ENCODE assay signal across 22 cellular contexts in the genomic region with DNA sequence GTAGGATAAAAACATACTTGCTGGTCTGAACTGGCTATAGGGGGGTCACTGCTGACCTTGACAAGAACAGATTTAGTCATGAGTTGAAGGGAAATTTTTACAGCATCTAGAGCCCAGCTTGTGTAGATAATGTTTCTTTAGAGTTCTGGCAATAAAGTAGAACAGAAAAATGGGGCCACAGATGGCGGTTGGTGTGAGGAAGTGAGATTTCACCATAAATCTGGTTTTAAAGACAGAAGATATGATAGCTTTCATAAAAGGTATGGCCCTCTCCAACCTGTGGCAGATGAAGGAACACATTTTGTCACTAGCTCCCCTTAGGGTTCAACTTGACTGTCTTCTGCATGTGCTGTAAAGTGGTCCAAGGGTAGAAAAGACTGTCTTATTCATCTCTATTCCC. TPM values are rescaled to one million over a fixed set of nuclear protein-coding genes. Genes with fewer than 3 reads are reported as not detected.
DNase-seq lines count a peak whose midpoint lies in the region; ATAC-seq and TF ChIP-seq lines count a peak whose summit lies in the region.
"Had no signal": no experiment of that assay in that cellular context is flagged by ENCODE, and none has a peak within 500 bp of the region (broad histone marks: within the 10 kb centered on the region; RNA-seq: fewer than 3 reads in every experiment).

No MANE protein-coding gene starts in this region.

- H3K36me3 Mint-ChIP-seq in activated T-cell treated with anti-CD3 and anti-CD28 coated beads, Interleukin-2, amount 50 U/mL, for 24 hours (ENCODE audit: low read depth) = peaks cover 81% of the 10 kb centered on the region
- H3K36me3 Mint-ChIP-seq in progenitor cell of endocrine pancreas (ENCODE audit: insufficient read depth) = peaks cover 25% of the 10 kb centered on the region
- H3K36me3 Mint-ChIP-seq in type B pancreatic cell = peaks cover 23% of the 10 kb centered on the region

- intact Hi-C loops in IMR-90 (cut with micrococcal nuclease) = no loop called here

- H3K79me1 ChIP-seq in IMR-90 (ENCODE audit: low read depth in 1 of 2, low read length in 2 of 2) = peaks cover 49 to 74% of the 10 kb centered on the region in 2 experiments

- peaks cover 35% of the 10 kb centered on the region for H3K36me3 ChIP-seq in IMR-90 (ENCODE audit: control insufficient read depth, insufficient read depth, low read length)
- peaks cover 55% of the 10 kb centered on the region for H3K36me3 ChIP-seq in OCI-LY3 (replicated peaks; ENCODE audit: low read depth, low read length)
- H3K36me3 ChIP-seq in HAP-1 (replicated peaks) = peaks cover 70% of the 10 kb centered on the region

- no peak overlapping the region for H3K4ac ChIP-seq in IMR-90 (ENCODE audit: low read depth, low read length)

- H3K4me1 Mint-ChIP-seq in activated T-cell treated with anti-CD3 and anti-CD28 coated beads, Interleukin-2, amount 50 U/mL, for 24 hours (ENCODE audit: low read depth) = peaks cover 4% of the 10 kb centered on the region
- H3K4me1 Mint-ChIP-seq in progenitor cell of endocrine pancreas (ENCODE audit: low read depth) = no peaks in the 10 kb centered on the region
- H3K4me1 Mint-ChIP-seq in type B pancreatic cell (ENCODE audit: unreplicated experiment) = no peaks in the 10 kb centered on the region

- POLR2A ChIA-PET in IMR-90 (lab: Charles Lee; ENCODE audit: unreplicated experiment) = no interaction called here

- no peak overlapping the region for H2BK120ac ChIP-seq in IMR-90 (ENCODE audit: low read depth, low read length)

- H2BK5ac ChIP-seq in IMR-90 (ENCODE audit: low read depth, low read length, poor library complexity, severe bottlenecking) = peak overlapping the region; percentile 25

- no peak for TF ChIP-seq CTCF in IMR-90 (conservative IDR thresholded peaks at IDR 0.05; ENCODE audit: low read depth, low read length)
- no peak for TF ChIP-seq CTCF in OCI-LY3 (IDR thresholded peaks at IDR 0.05; ENCODE audit: low read depth, low read length)
- no peak for TF ChIP-seq CTCF in progenitor cell of endocrine pancreas (IDR thresholded peaks at IDR 0.05; ENCODE audit: unreplicated experiment)
- TF ChIP-seq CTCF in type B pancreatic cell (conservative IDR thresholded peaks at IDR 0.05) = no peak

- peak overlapping the region; percentile 54; the same call in 1 of the 2 replicates for H3K18ac ChIP-seq in IMR-90 (ENCODE audit: low read depth, low read length)

- H3K23ac ChIP-seq in IMR-90 (ENCODE audit: low read depth, low read length) = peak overlapping the region; percentile 13; the same call in 1 of the 2 replicates

- no peak for TF ChIP-seq POLR2A in IMR-90 (IDR thresholded peaks at IDR 0.05; ENCODE audit: low read depth, low read length)

- WGBS in IMR-90 (ENCODE audit: extremely low coverage in 2 of 2, insufficient read length in 1 of 2), 2 experiments = no CpG with 5 or more reads among the region's 1 CpG

- no peak overlapping the region for H2BK20ac ChIP-seq in IMR-90 (ENCODE audit: low read depth, low read length)

- no peak overlapping the region for H4K5ac ChIP-seq in IMR-90 (ENCODE audit: low read depth, low read length)

- H2AK9ac ChIP-seq in IMR-90 (replicated peaks; ENCODE audit: low read depth, low read length, poor library complexity) = no peak overlapping the region

- peaks cover 7% of the 10 kb centered on the region; the same call in 1 of the 2 replicates for H4K20me1 ChIP-seq in IMR-90 (ENCODE audit: insufficient read depth, low read length)
- peaks cover 12% of the 10 kb centered on the region; the same call in 1 of the 2 replicates for H4K20me1 ChIP-seq in OCI-LY3 (ENCODE audit: insufficient read depth, low read length)

- no peak for ATAC-seq in IMR-90 (ENCODE audit: low read depth)

- no peak overlapping the region for H3K4me3 Mint-ChIP-seq in activated T-cell treated with anti-CD3 and anti-CD28 coated beads, Interleukin-2, amount 50 U/mL, for 24 hours
- H3K4me3 Mint-ChIP-seq in progenitor cell of endocrine pancreas (ENCODE audit: low read depth) (no peak overlapping the region), type B pancreatic cell (no peak overlapping the region)

- in situ Hi-C loops in IMR-90 (cut with MboI; ENCODE audit: low sequenced_read_pairs) (no loop called here), HAP-1 (cut with MboI; ENCODE audit: low sequenced_read_pairs) (no loop called here)

- TF ChIP-seq RAD21 in IMR-90 (IDR thresholded peaks at IDR 0.05; ENCODE audit: low read length) = no peak

- H4K8ac ChIP-seq in IMR-90 (ENCODE audit: low read depth in 2 of 2, low read length in 2 of 2) = 0 out of 4 replicates have a peak overlapping the region, but pooled peaks of 1 of the 2 experiments have one; percentile 43

- no peak overlapping the region for H2BK15ac ChIP-seq in IMR-90 (ENCODE audit: low read depth, low read length)

- peak overlapping the region; percentile 38 for H3K27ac Mint-ChIP-seq in activated T-cell treated with anti-CD3 and anti-CD28 coated beads, Interleukin-2, amount 50 U/mL, for 24 hours
- H3K27ac Mint-ChIP-seq in progenitor cell of endocrine pancreas (peak overlapping the region; percentile 41), type B pancreatic cell (no peak overlapping the region)

- dilution Hi-C loops in IMR-90 (cut with HindIII; ENCODE audit: low sequenced_read_pairs, unreplicated experiment) = no loop called here

- H2AFZ ChIP-seq in IMR-90 (replicated peaks; ENCODE audit: low read length, poor library complexity) (no peak overlapping the region), OCI-LY3 (ENCODE audit: low read depth, low read length) (no peak overlapping the region)
- H2AFZ ChIP-seq: PC-9 had no signal

- BruUV-seq in IMR-90 (replicated peaks; lab: Mats Ljungman, UMichigan) = no TSS peak

- no peaks in the 10 kb centered on the region for H3K9me3 Mint-ChIP-seq in activated T-cell treated with anti-CD3 and anti-CD28 coated beads, Interleukin-2, amount 50 U/mL, for 24 hours
- no peaks in the 10 kb centered on the region for H3K9me3 Mint-ChIP-seq in progenitor cell of endocrine pancreas (ENCODE audit: low read depth)
- H3K9me3 Mint-ChIP-seq in type B pancreatic cell = no peaks in the 10 kb centered on the region

- no peak for DNase-seq in activated T-cell treated with anti-CD3 and anti-CD28 coated beads, Interleukin-2, amount 50 U/mL, for 24 hours
- no peak for DNase-seq in activated T-cell treated with anti-CD3 and anti-CD28 coated beads for 4 hours
- no peak for DNase-seq in IMR-90
- DNase-seq in progenitor cell of endocrine pancreas (ENCODE audit: low spot score, unreplicated experiment) = no peak
- DNase-seq in stimulated activated CD4-positive, alpha-beta T cell treated with anti-CD3 and anti-CD28 coated beads, Interleukin-1b, Interleukin-23, amount 100 ng/mL, for 48 hours = no peak
- DNase-seq in type B pancreatic cell (ENCODE audit: extremely low spot score, unreplicated experiment) = no peak
- no peak for DNase-seq in HAP-1 (ENCODE audit: low spot score in 2 of 2)
- DNase-seq: Calu3, DMS79 treated with DMSO at 0.1 percent for 48 hours, GF-D8, GOT3, NCI-H2029, NCI-H446, NCI-H524 treated with DMSO at 0.1 percent for 48 hours, NCI-H774, PC-9, Right ventricle myocardium superior, RPMI8226, T-helper 2 cell had no signal

- no peak overlapping the region for H4K91ac ChIP-seq in IMR-90 (ENCODE audit: insufficient read depth, low read depth, low read length)

- no peaks in the 10 kb centered on the region for H3K27me3 Mint-ChIP-seq in activated T-cell treated with anti-CD3 and anti-CD28 coated beads, Interleukin-2, amount 50 U/mL, for 24 hours
- H3K27me3 Mint-ChIP-seq in progenitor cell of endocrine pancreas (no peaks in the 10 kb centered on the region), type B pancreatic cell (no peaks in the 10 kb centered on the region)

- H3K9me3 ChIP-seq in IMR-90 (ENCODE audit: control insufficient read depth, insufficient read depth, low read length) (no peaks in the 10 kb centered on the region), OCI-LY3 (ENCODE audit: insufficient read depth, low read length) (no peaks in the 10 kb centered on the region), HAP-1 (no peaks in the 10 kb centered on the region)
- H3K9me3 ChIP-seq: SJSA1 had no signal

- no peak overlapping the region for H3K9ac ChIP-seq in IMR-90 (ENCODE audit: low read depth, low read length)
- no peak overlapping the region for H3K9ac ChIP-seq in OCI-LY3 (ENCODE audit: low read length)
- H3K9ac ChIP-seq: KMS-11 had no signal

- H3K4me3 ChIP-seq in IMR-90 (ENCODE audit: insufficient read depth, low read depth, low read length) (no peak overlapping the region), OCI-LY3 (ENCODE audit: low read length) (no peak overlapping the region), HAP-1 (no peak overlapping the region)
- H3K4me3 ChIP-seq: PC-9, SJSA1 had no signal

- CTCF ChIA-PET in IMR-90 (lab: Yijun Ruan, JAX) = interaction anchor here (0.5 kb wide), 1 partner anchor 96 kb away, joined by 3 read pairs; no protein-coding TSS in a partner anchor

- no peak overlapping the region for H3K56ac ChIP-seq in IMR-90 (ENCODE audit: extremely low read depth, insufficient read depth, low read length)

- no peak overlapping the region for H3K4me2 ChIP-seq in IMR-90 (ENCODE audit: low read depth, low read length)
- H3K4me2 ChIP-seq in OCI-LY3 (ENCODE audit: low read length) = peak overlapping the region; percentile 2; the same call in 1 of the 2 replicates
- H3K4me2 ChIP-seq: KMS-11, PC-9 had no signal

- H3K4me1 ChIP-seq in IMR-90 (ENCODE audit: control insufficient read depth, insufficient read depth, low read length) (peaks cover 2% of the 10 kb centered on the region; the same call in 1 of the 2 replicates), OCI-LY3 (ENCODE audit: low read length) (peaks cover 14% of the 10 kb centered on the region), HAP-1 (no peaks in the 10 kb centered on the region)

- H3K9me1 ChIP-seq in IMR-90 (ENCODE audit: insufficient read depth, low read length) = peaks cover 19% of the 10 kb centered on the region

- H2AK5ac ChIP-seq in IMR-90 (ENCODE audit: low read depth, low read length) = no peak overlapping the region; the same call in 1 of the 2 replicates

- no peak overlapping the region for H3K14ac ChIP-seq in IMR-90 (replicated peaks; ENCODE audit: low read depth, low read length)

- H3K27me3 ChIP-seq in IMR-90 (ENCODE audit: control insufficient read depth, insufficient read depth, low read length) (no peaks in the 10 kb centered on the region), OCI-LY3 (ENCODE audit: low read depth, low read length) (no peaks in the 10 kb centered on the region), HAP-1 (ENCODE audit: low read depth) (no peaks in the 10 kb centered on the region)
- H3K27me3 ChIP-seq: SJSA1 had no signal

- peaks cover 31% of the 10 kb centered on the region for H3K79me2 ChIP-seq in OCI-LY3 (ENCODE audit: low read length)

- H3K27ac ChIP-seq in IMR-90 (ENCODE audit: insufficient read depth, low read length) = peak overlapping the region; percentile 58; the same call in 1 of the 2 replicates
- peak overlapping the region; percentile 45 for H3K27ac ChIP-seq in OCI-LY3 (ENCODE audit: low read length)
- H3K27ac ChIP-seq: KMS-11, PC-9, SJSA1 had no signal

RNA-seq across cellular contexts. Expression of gene IMPDH2, which starts 24.3 kb away (rescaled TPM):
- total RNA-seq in IMR-90 (2012; rRNA removed) = 268 and 296 TPM in 2 replicates
- polyA plus RNA-seq in IMR-90 (2012; rRNA removed) = 190 and 194 TPM in 2 replicates
- polyA plus RNA-seq in IMR-90 (2012; cell fraction: cytosol; rRNA removed) = 126 and 176 TPM in 2 replicates
- 254 and 364 TPM in 2 replicates for polyA plus RNA-seq in IMR-90 (2012; cell fraction: nucleus; rRNA removed; ENCODE audit: low replicate concordance)
- total RNA-seq in progenitor cell of endocrine pancreas = 197 and 206 TPM in 2 replicates
- total RNA-seq in type B pancreatic cell (ENCODE audit: low replicate concordance) = 221 and 256 TPM in 2 replicates

RNA-seq across cellular contexts. Expression of gene NDUFAF3, which starts 31.6 kb away (rescaled TPM):
- total RNA-seq in IMR-90 (2012; rRNA removed) (26.5 and 43.3 TPM in 2 replicates), progenitor cell of endocrine pancreas (46.1 and 49.5 TPM in 2 replicates), type B pancreatic cell (ENCODE audit: low replicate concordance) (62.0 and 67.0 TPM in 2 replicates)
- polyA plus RNA-seq in IMR-90 (2012; rRNA removed) = 112 and 137 TPM in 2 replicates
- polyA plus RNA-seq in IMR-90 (2012; cell fraction: cytosol; rRNA removed) = 38.6 and 96.1 TPM in 2 replicates
- 22.8 and 47.7 TPM in 2 replicates for polyA plus RNA-seq in IMR-90 (2012; cell fraction: nucleus; rRNA removed; ENCODE audit: low replicate concordance)

RNA-seq across cellular contexts. Expression of gene DALRD3, which starts 35.2 kb away (rescaled TPM):
- total RNA-seq in IMR-90 (2012; rRNA removed) (27.8 and 28.3 TPM in 2 replicates), progenitor cell of endocrine pancreas (44.1 and 45.5 TPM in 2 replicates), type B pancreatic cell (ENCODE audit: low replicate concordance) (31.2 and 36.0 TPM in 2 replicates)
- polyA plus RNA-seq in IMR-90 (2012; rRNA removed) = 42.2 and 43.5 TPM in 2 replicates
- 33.8 and 36.4 TPM in 2 replicates for polyA plus RNA-seq in IMR-90 (2012; cell fraction: cytosol; rRNA removed)
- 116 and 195 TPM in 2 replicates for polyA plus RNA-seq in IMR-90 (2012; cell fraction: nucleus; rRNA removed; ENCODE audit: low replicate concordance)

RNA-seq across cellular contexts. Expression of gene QRICH1, which starts 40.3 kb away (rescaled TPM):
- 62.7 and 72.2 TPM in 2 replicates for total RNA-seq in IMR-90 (2012; rRNA removed)
- polyA plus RNA-seq in IMR-90 (2012; rRNA removed) = 77.3 and 79.9 TPM in 2 replicates
- 32.4 and 50.3 TPM in 2 replicates for polyA plus RNA-seq in IMR-90 (2012; cell fraction: cytosol; rRNA removed)
- polyA plus RNA-seq in IMR-90 (2012; cell fraction: nucleus; rRNA removed; ENCODE audit: low replicate concordance) = 218 and 287 TPM in 2 replicates
- total RNA-seq in progenitor cell of endocrine pancreas = 130 and 134 TPM in 2 replicates
- 115 and 123 TPM in 2 replicates for total RNA-seq in type B pancreatic cell (ENCODE audit: low replicate concordance)

RNA-seq across cellular contexts. Expression of gene WDR6, which starts 46.4 kb away (rescaled TPM):
- total RNA-seq in IMR-90 (2012; rRNA removed) (55.8 and 60.9 TPM in 2 replicates), progenitor cell of endocrine pancreas (369 and 414 TPM in 2 replicates), type B pancreatic cell (ENCODE audit: low replicate concordance) (272 and 334 TPM in 2 replicates)
- 160 and 172 TPM in 2 replicates for polyA plus RNA-seq in IMR-90 (2012; rRNA removed)
- polyA plus RNA-seq in IMR-90 (2012; cell fraction: cytosol; rRNA removed) = 97.3 and 121 TPM in 2 replicates
- polyA plus RNA-seq in IMR-90 (2012; cell fraction: nucleus; rRNA removed; ENCODE audit: low replicate concordance) = 1,034 and 1,622 TPM in 2 replicates
